In the genomic region with DNA sequence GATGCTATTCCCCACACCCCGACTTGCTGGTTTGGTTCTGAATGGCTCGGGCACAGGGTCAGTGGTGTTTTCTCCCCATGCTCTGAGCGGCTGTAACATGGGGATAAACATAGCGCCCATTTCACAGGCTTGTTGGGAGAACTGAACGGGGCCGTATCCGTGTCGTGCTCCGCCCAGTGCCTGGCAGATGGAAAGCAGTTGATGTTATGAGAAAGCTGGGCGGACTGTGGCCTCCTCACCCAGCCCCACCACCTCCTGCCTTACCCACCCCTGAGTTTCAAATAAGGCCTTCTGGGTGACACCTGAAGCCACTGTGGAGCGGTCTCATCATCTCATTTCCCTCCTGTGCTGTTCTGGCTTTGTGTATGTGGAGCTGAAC, we compare ENCODE assay signal across 1 cellular context.
A peak's percentile ranks its signal among the peaks of the same experiment; 100 is the strongest.
TF ChIP-seq lines count a peak whose summit lies in the region.

No MANE protein-coding gene starts in this region.

TF ChIP-seq in K562, 482 proteins besides CTCF, POLR2A, EP300 and RAD21:
- TF ChIP-seq ZBTB8A (IDR thresholded peaks at IDR 0.05; ENCODE audit: partially characterized antibody) (no peak), ZNF24 (IDR thresholded peaks at IDR 0.05) (peak; percentile 25; the same call in 1 of the 2 replicates)
